20 cellular contexts compared by ENCODE assay signal in the genomic region with DNA sequence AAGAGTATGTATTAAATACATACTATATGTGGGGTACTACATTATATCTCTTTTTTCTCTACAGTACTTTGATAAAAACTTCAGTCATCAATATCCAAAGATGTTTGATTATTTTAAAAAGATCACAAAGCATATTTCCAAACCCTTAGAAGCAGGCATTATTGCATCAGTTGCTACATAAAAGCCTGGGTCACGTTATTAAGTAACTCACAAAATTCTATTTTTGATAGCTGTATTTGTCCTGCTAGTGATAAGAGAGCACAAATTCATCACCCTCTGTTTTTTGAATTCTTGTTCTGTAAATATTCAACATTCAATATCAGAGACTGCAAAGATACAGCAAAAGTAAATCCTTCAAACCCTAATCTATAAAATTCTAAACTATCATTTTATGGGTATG. TPM values are rescaled to one million over a fixed set of nuclear protein-coding genes. Genes with fewer than 3 reads are reported as not detected.
DNase-seq lines count a peak whose midpoint lies in the region; ATAC-seq and TF ChIP-seq lines count a peak whose summit lies in the region.
"Had no signal": no experiment of that assay in that cellular context is flagged by ENCODE, and none has a peak within 500 bp of the region (broad histone marks: within the 10 kb centered on the region; RNA-seq: fewer than 3 reads in every experiment).

No MANE protein-coding gene starts in this region.

- peak overlapping the region; percentile 18 for H3K27ac ChIP-seq in RWPE2 (ENCODE audit: poor library complexity, severe bottlenecking)
- H3K27ac ChIP-seq: BLaER1, C4-2B had no signal

- TF ChIP-seq CTCF in Caco-2 (IDR thresholded peaks at IDR 0.05; ENCODE audit: insufficient read depth in 1 of 2, low read depth in 1 of 2, low read length in 1 of 2, severe bottlenecking in 1 of 2, unreplicated experiment in 1 of 2) (no peak), RWPE2 (IDR thresholded peaks at IDR 0.05; ENCODE audit: poor library complexity, severe bottlenecking) (no peak)

- BruUV-seq in Caco-2 (replicated peaks; lab: Mats Ljungman, UMichigan) = no TSS peak

- H3K4me1 Mint-ChIP-seq in Caco-2 (ENCODE audit: low read depth, unreplicated experiment) = peaks cover 57% of the 10 kb centered on the region
- H3K4me1 Mint-ChIP-seq: B cell; CD4-positive, CD25-positive, alpha-beta regulatory T cell had no signal

- H3K27me3 ChIP-seq in Caco-2 (replicated peaks; ENCODE audit: control insufficient read depth, insufficient read depth, low read length) (no peaks in the 10 kb centered on the region), RWPE2 (ENCODE audit: insufficient read depth, poor library complexity, severe bottlenecking) (no peaks in the 10 kb centered on the region)
- H3K27me3 ChIP-seq: BLaER1 had no signal

- no peak overlapping the region for H3K4me3 ChIP-seq in Caco-2 (ENCODE audit: low read depth, low read length)
- no peak overlapping the region for H3K4me3 ChIP-seq in RWPE2 (ENCODE audit: severe bottlenecking)
- H3K4me3 ChIP-seq: BLaER1, GM12878 had no signal

- ATAC-seq in RWPE2 (ENCODE audit: low read depth) (no peak), left lobe of liver (peak; percentile 49)
- ATAC-seq: CD8-positive, alpha-beta T cell; GM12878 had no signal

- peak in 1 of 2 experiments; percentile 24 for DNase-seq in Caco-2
- no peak for DNase-seq in RWPE2 (ENCODE audit: low spot score)
- no peak for DNase-seq in left lobe of liver (ENCODE audit: low spot score)
- no peak for DNase-seq in HT-29 (ENCODE audit: low spot score)
- no peak for DNase-seq in NCI-H774 (lab: John Stamatoyannopoulos, UW)
- no peak for DNase-seq in OCI-M2 (lab: John Stamatoyannopoulos, UW; ENCODE audit: unreplicated experiment)
- DNase-seq: CD4-positive, CD25-positive, alpha-beta regulatory T cell; CD8-positive, alpha-beta T cell; DMS 273 treated with DMSO at 0.1 percent for 48 hours; DMS79; EL; GDM1; H7; HCEC 1CT had no signal

- H3K9me3 ChIP-seq in Caco-2 = no peaks in the 10 kb centered on the region
- no peaks in the 10 kb centered on the region for H3K9me3 ChIP-seq in RWPE2 (ENCODE audit: severe bottlenecking)
- H3K9me3 ChIP-seq: BLaER1 had no signal

- H3K36me3 Mint-ChIP-seq in Caco-2 (ENCODE audit: insufficient read depth, unreplicated experiment) = peaks cover 17% of the 10 kb centered on the region
- H3K36me3 Mint-ChIP-seq: CD4-positive, CD25-positive, alpha-beta regulatory T cell; CD8-positive, alpha-beta T cell had no signal

- H3K4me1 ChIP-seq in Caco-2 (peaks cover 74% of the 10 kb centered on the region), RWPE2 (ENCODE audit: insufficient read depth, poor library complexity, severe bottlenecking) (peaks cover 20% of the 10 kb centered on the region)
- H3K4me1 ChIP-seq: BLaER1 had no signal

- peak overlapping the region; percentile 48 for H3K27ac Mint-ChIP-seq in Caco-2 (ENCODE audit: unreplicated experiment)
- H3K27ac Mint-ChIP-seq: B cell; CD4-positive, CD25-positive, alpha-beta regulatory T cell; CD8-positive, alpha-beta T cell had no signal

- no peak overlapping the region for H3K4me3 Mint-ChIP-seq in Caco-2 (ENCODE audit: unreplicated experiment)
- H3K4me3 Mint-ChIP-seq: B cell; CD4-positive, CD25-positive, alpha-beta regulatory T cell; CD8-positive, alpha-beta T cell had no signal

- H3K27me3 Mint-ChIP-seq in Caco-2 (ENCODE audit: insufficient read depth, unreplicated experiment) = no peaks in the 10 kb centered on the region

- H3K36me3 ChIP-seq in Caco-2 (ENCODE audit: control insufficient read depth, insufficient read depth, low read length) (peaks cover 3% of the 10 kb centered on the region; the same call in 1 of the 2 replicates), RWPE2 (ENCODE audit: low read depth) (no peaks in the 10 kb centered on the region)
- H3K36me3 ChIP-seq: BLaER1 had no signal

- no peaks in the 10 kb centered on the region for H3K9me3 Mint-ChIP-seq in Caco-2 (ENCODE audit: unreplicated experiment)
- H3K9me3 Mint-ChIP-seq: CD8-positive, alpha-beta T cell had no signal

- POLR2A ChIA-PET in Caco-2 (lab: Charles Lee) = no interaction called here

- CTCF ChIA-PET in Caco-2 (lab: Charles Lee) = no interaction called here

- intact Hi-C loops in Caco-2 (cut with micrococcal nuclease; ENCODE audit: unreplicated experiment) = loop anchor here (1.0 kb wide), 1 partner anchor 30 kb away; a partner anchor contains a TSS

RNA-seq across cellular contexts. Expression of a gene that starts 30.0 kb away (rescaled TPM):
- 29.9 and 36.0 TPM in 2 replicates for total RNA-seq in Caco-2 (2022)
- total RNA-seq in left lobe of liver = 213 TPM
- total RNA-seq in HT-29 (2014; rRNA removed; shearing (Covaris generic)) = 0.03 and 0.16 TPM in 2 replicates
- total RNA-seq: A172; B cell; CD4-positive, CD25-positive, alpha-beta regulatory T cell; CD8-positive, alpha-beta T cell; H1; H7 had no signal

Comparison
In these comparisons a context has a peak if more than half of its experiments do, and no peak if none do; other contexts are left out.
1. RNA of a gene that starts 30.0 kb away (total RNA-seq): 213 TPM in left lobe of liver (single experiment) and 29.9 to 36.0 TPM in Caco-2; 0.03 to 0.16 TPM in HT-29; every median in the first group is over 10 times any median in the second.